ENCODE assay signal across 8 cellular contexts in genomic region chr1:2231667-2232254, GRCh38. TPM values are rescaled to one million over a fixed set of nuclear protein-coding genes. Genes with fewer than 3 reads are reported as not detected.
DNase-seq lines count a peak whose midpoint lies in the region; ATAC-seq, FAIRE-seq and TF ChIP-seq lines count a peak whose summit lies in the region.

No MANE protein-coding gene starts in this region.

- H3K27me3 Mint-ChIP-seq in activated CD4-positive, alpha-beta T cell treated with anti-CD3 and anti-CD28 coated beads for 36 hours, result no peaks in the 10 kb centered on the region

- H3K4me1 ChIP-seq in HUES6 (ENCODE audit: control insufficient read depth, insufficient read depth, low read length) (peaks cover 47% of the 10 kb centered on the region), right lobe of liver (peaks cover 0 to 65% (median 34%) of the 10 kb centered on the region in 4 donors)

- TF ChIP-seq CTCF in right lobe of liver (IDR thresholded peaks at IDR 0.05), result no peak

- DNase-seq in activated CD4-positive, alpha-beta T cell treated with anti-CD3 and anti-CD28 coated beads for 36 hours, result peak; percentile 84
- DNase-seq in dermis blood vessel endothelial cell, result peak; percentile 78
- DNase-seq in right lobe of liver, result peak; percentile 84 to 91 (median 91)
- peak; percentile 62 to 71 for DNase-seq in stimulated activated CD4-positive, alpha-beta T cell treated with anti-CD3 and anti-CD28 coated beads, Interleukin-2, amount 100 ng/mL, for 48 hours

- peak overlapping the region; percentile 91 for H3K4me3 Mint-ChIP-seq in activated CD4-positive, alpha-beta T cell treated with anti-CD3 and anti-CD28 coated beads for 36 hours

- H3K9me3 ChIP-seq in HUES6 (ENCODE audit: control insufficient read depth, insufficient read depth, low read depth, low read length) (no peaks in the 10 kb centered on the region), right lobe of liver (no peaks in the 10 kb centered on the region)

- POLR2A ChIA-PET in activated CD4-positive, alpha-beta T cell treated with anti-CD3 and anti-CD28 coated beads for 36 hours (lab: Charles Lee), result interaction anchor here (0.6 kb wide), 1 partner anchor 312 kb away, joined by 3 read pairs; no protein-coding TSS in a partner anchor

- H3K36me3 ChIP-seq in HUES6 (ENCODE audit: control insufficient read depth, insufficient read depth, low read length) (no peaks in the 10 kb centered on the region), right lobe of liver (no peaks in the 10 kb centered on the region)

- H3K9ac ChIP-seq in HUES6 (ENCODE audit: low read length), result peak overlapping the region; percentile 11

- peak; percentile 46 for TF ChIP-seq POLR2A in right lobe of liver (IDR thresholded peaks at IDR 0.05)

- intact Hi-C loops in activated CD4-positive, alpha-beta T cell treated with anti-CD3 and anti-CD28 coated beads for 36 hours (cut with DNase I, micrococcal nuclease), result loop anchor here (1.0 to 5.0 kb wide), 6 partner anchors 59 to 317 kb away; no protein-coding TSS in a partner anchor
- intact Hi-C loops in right lobe of liver (cut with DNase I), result loop anchor here in 1 of 2 donors (5.0 to 10.0 kb wide), 2 partner anchors 34 to 73 kb away; no protein-coding TSS in a partner anchor

- H3K27ac Mint-ChIP-seq in activated CD4-positive, alpha-beta T cell treated with anti-CD3 and anti-CD28 coated beads for 36 hours, result peak overlapping the region; percentile 95

- peaks cover 44% of the 10 kb centered on the region for H3K4me1 Mint-ChIP-seq in activated CD4-positive, alpha-beta T cell treated with anti-CD3 and anti-CD28 coated beads for 36 hours

- H3K4me3 ChIP-seq in HUES6 (ENCODE audit: low read depth, low read length) (peak overlapping the region; percentile 98), right lobe of liver (peak overlapping the region; percentile 59 to 77 (median 67))

- FAIRE-seq in A204.1 (lab: Jason Lieb, UNC), result peak; percentile 14

- CTCF ChIA-PET in activated CD4-positive, alpha-beta T cell treated with anti-CD3 and anti-CD28 coated beads for 36 hours (lab: Charles Lee), result interaction anchor here (0.6 to 1.3 kb wide), 5 partner anchors 34 to 1018 kb away, joined by 3 to 4 read pairs (median 3); partner anchors contain the start of genes FAAP20 and TNFRSF4

- H3K36me3 Mint-ChIP-seq in activated CD4-positive, alpha-beta T cell treated with anti-CD3 and anti-CD28 coated beads for 36 hours (ENCODE audit: low read depth), result peaks cover 32% of the 10 kb centered on the region

- H3K27ac ChIP-seq in HUES6 (ENCODE audit: low read depth, low read length), result no peak overlapping the region
- peak overlapping the region; percentile 68 to 93 (median 73) for H3K27ac ChIP-seq in right lobe of liver

- 0% methylated on average over 7 of the region's 21 CpGs for WGBS in right lobe of liver (ENCODE audit: insufficient coverage, low coverage, low lambda C conversion rate, missing lambda C conversion rate)

- no peaks in the 10 kb centered on the region for H3K27me3 ChIP-seq in HUES6 (ENCODE audit: control insufficient read depth, insufficient read depth, low read length)
- no peaks in the 10 kb centered on the region for H3K27me3 ChIP-seq in right lobe of liver

- no peaks in the 10 kb centered on the region for H3K9me3 Mint-ChIP-seq in activated CD4-positive, alpha-beta T cell treated with anti-CD3 and anti-CD28 coated beads for 36 hours (ENCODE audit: low read depth)

- ATAC-seq in activated CD4-positive, alpha-beta T cell treated with anti-CD3 and anti-CD28 coated beads for 36 hours, result peak; percentile 6
- ATAC-seq in right lobe of liver (peak; percentile 33 to 53 (median 42)), HG03378 (IDR thresholded peaks at IDR 0.05; ENCODE audit: unreplicated experiment) (no peak), HG02798 (IDR thresholded peaks at IDR 0.05; ENCODE audit: poor library complexity, unreplicated experiment) (no peak)

RNA-seq across cellular contexts. Expression of gene SKI, which starts 3.6 kb away (rescaled TPM):
- total RNA-seq in activated CD4-positive, alpha-beta T cell treated with anti-CD3 and anti-CD28 coated beads for 36 hours, result 10 to 100 TPM; 28.7 to 34.0 TPM
- total RNA-seq in dermis blood vessel endothelial cell (26.7 and 44.4 TPM in 2 replicates), right lobe of liver (10 to 100 TPM; 23.7 to 84.8 (median 31.4) TPM)

RNA-seq across cellular contexts. Expression of gene FAAP20, which starts 37.2 kb away (rescaled TPM):
- total RNA-seq in activated CD4-positive, alpha-beta T cell treated with anti-CD3 and anti-CD28 coated beads for 36 hours, result 10 to 100 TPM; 69.7 to 84.4 TPM
- total RNA-seq in dermis blood vessel endothelial cell (16.0 and 21.8 TPM in 2 replicates), right lobe of liver (10 to 100 TPM; 18.9 to 26.0 (median 24.4) TPM)

Comparison
In these comparisons a context has a peak if more than half of its experiments do, and no peak if none do; other contexts are left out.
1. ATAC-seq: peak in activated CD4-positive, alpha-beta T cell treated with anti-CD3 and anti-CD28 coated beads for 36 hours (single experiment) and right lobe of liver (4 of 4); none in HG03378 (single experiment) and HG02798 (single experiment).
2. Peak in every context shown above with its lines, with median percentiles within 50 percentile points of each other: DNase-seq.